ENCODE assay signal across 8 cellular contexts in the genomic region with DNA sequence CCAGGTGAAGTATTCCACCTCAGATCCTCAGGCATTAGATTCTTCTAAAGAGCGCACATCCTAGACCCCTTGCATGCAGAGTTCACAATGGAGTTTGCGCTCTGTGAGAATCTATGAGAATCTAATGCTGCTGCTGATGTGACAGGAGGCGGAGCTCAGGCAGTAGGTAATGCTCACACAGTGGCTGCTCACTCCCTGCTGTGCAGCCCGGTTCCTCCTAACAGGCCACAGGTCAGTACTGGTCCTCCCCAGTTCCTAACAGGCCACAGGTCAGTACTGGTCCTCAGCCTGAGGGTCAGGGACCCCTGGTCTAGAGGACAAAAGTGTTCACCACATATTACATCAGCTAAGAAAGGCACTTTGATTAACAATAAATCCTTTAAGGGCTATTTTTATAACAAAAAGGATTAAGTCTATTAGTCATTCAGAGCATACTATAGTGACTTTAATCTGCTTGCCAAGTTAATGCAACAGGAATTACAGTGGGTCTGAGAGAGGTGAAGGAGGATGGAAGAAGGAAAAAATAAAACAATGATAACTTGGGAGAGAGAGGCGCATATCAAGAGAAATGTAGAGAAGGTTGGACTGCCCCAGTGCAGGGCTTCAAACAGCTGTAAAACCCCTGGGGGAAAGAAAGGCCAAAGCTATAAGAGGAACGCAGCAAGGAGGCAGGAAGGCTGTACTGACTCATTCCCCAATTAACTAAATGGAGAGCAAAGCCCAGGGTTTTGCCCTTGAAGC. TPM values are rescaled to one million over a fixed set of nuclear protein-coding genes. Genes with fewer than 3 reads are reported as not detected.
DNase-seq lines count a peak whose midpoint lies in the region; FAIRE-seq and TF ChIP-seq lines count a peak whose summit lies in the region.

No MANE protein-coding gene starts in this region.

- in situ Hi-C loops in KBM-7 (cut with MboI; ENCODE audit: low pct_unique_long_range_greater_than_20kb, low sequenced_read_pairs), result no loop called here

- TF ChIP-seq CTCF in D721Med (IDR thresholded peaks at IDR 0.05; ENCODE audit: insufficient read depth, missing control alignments), result no peak

- TF ChIP-seq POLR2A in GM12891 (IDR thresholded peaks at IDR 0.05; ENCODE audit: low read depth, low read length), result no peak

- DNase-seq in D721Med (ENCODE audit: insufficient read length, low spot score) (no peak), LHCN-M2 (ENCODE audit: low read depth) (peak; percentile 74), ecto neural progenitor cell (ENCODE audit: low spot score) (peak; percentile 62), myocyte (ENCODE audit: low read depth) (peak; percentile 40), KBM-7 (no peak), GM12891 (ENCODE audit: insufficient read length, low spot score) (no peak), superior temporal gyrus (ENCODE audit: extremely low spot score) (no peak), cortex of kidney (lab: John Stamatoyannopoulos, UW) (no peak)

- peak; percentile 44 for FAIRE-seq in D721Med (lab: Jason Lieb, UNC)
- no peak for FAIRE-seq in GM12891 (lab: Jason Lieb, UNC)

TF ChIP-seq in GM12891, 5 proteins besides CTCF, POLR2A, EP300 and RAD21:
- TF ChIP-seq TAF1 (IDR thresholded peaks at IDR 0.05; ENCODE audit: low read depth, low read length) (no peak), POU2F2 (IDR thresholded peaks at IDR 0.05; ENCODE audit: low read depth, low read length) (no peak), PAX5 (IDR thresholded peaks at IDR 0.05; ENCODE audit: insufficient read depth, low read length, severe bottlenecking) (no peak), POLR2AphosphoS5 (IDR thresholded peaks at IDR 0.05; ENCODE audit: low read depth, low read length) (no peak), SPI1 (IDR thresholded peaks at IDR 0.05; ENCODE audit: low read depth, low read length) (no peak)

RNA-seq across cellular contexts. Expression of a gene that starts 49.2 kb away (rescaled TPM):
- total RNA-seq in LHCN-M2 (2014; rRNA removed) (38.9 and 39.1 TPM in 2 replicates), myocyte (31.2 and 39.4 TPM in 2 replicates)
- 14.7 TPM for polyA plus RNA-seq in LHCN-M2 (2012)
- polyA plus RNA-seq in myocyte (2012), result 17.4 TPM
- 15.2 TPM for polyA plus RNA-seq in GM12891 (2012; ENCODE audit: low read depth, missing spikeins)

Comparison
In these comparisons a context has a peak if more than half of its experiments do, and no peak if none do; other contexts are left out.
1. DNase-seq: peak in LHCN-M2 (single experiment), ecto neural progenitor cell (single experiment) and myocyte (single experiment); none in D721Med (single experiment), KBM-7 (single experiment), GM12891 (single experiment), superior temporal gyrus (single experiment) and cortex of kidney (single experiment).